Comparison of ENCODE assay signal across 20 cellular contexts in genomic region chr5:169404223-169404622, GRCh38.
"Had no signal": no experiment of that assay in that cellular context is flagged by ENCODE, and none has a peak within 500 bp of the region (broad histone marks: within the 10 kb centered on the region; RNA-seq: fewer than 3 reads in every experiment).

No MANE protein-coding gene starts in this region.

- H3K4me1 ChIP-seq: SJCRH30 had no signal

- H3K4me3 ChIP-seq: K562, SJCRH30 had no signal

- H3K4me3 Mint-ChIP-seq: IgD-negative memory B cell had no signal

- H3K27ac Mint-ChIP-seq: IgD-negative memory B cell had no signal

- DNase-seq: Kasumi-1, MM.1S, NCI-H1092 treated with DMSO at 0.1 percent for 48 hours, NCI-H1436, NCI-H187, NCI-H2029, NCI-H2081 treated with DMSO at 0.1 percent for 48 hours, NCI-H2171, NCI-H226, NCI-H446, NCI-H510A, NCI-H524 treated with DMSO at 0.1 percent for 48 hours, NCI-H69, NCI-H774, SHP77 treated with DMSO at 0.1 percent for 48 hours, SJCRH30, T-helper 1 cell had no signal

- H3K27ac ChIP-seq: KMS-11, SJCRH30 had no signal

- H3K4me2 ChIP-seq: KMS-11 had no signal

- H3K9ac ChIP-seq: KMS-11 had no signal

- H3K36me3 ChIP-seq: SJCRH30 had no signal

- H3K4me1 Mint-ChIP-seq: IgD-negative memory B cell had no signal

- H3K9me3 ChIP-seq: SJCRH30 had no signal

- H3K36me3 Mint-ChIP-seq: IgD-negative memory B cell had no signal
